In genomic region chr2:117835990-117836760, GRCh38 we compare ENCODE assay signal across 8 cellular contexts. TPM values are rescaled to one million over a fixed set of nuclear protein-coding genes. Genes with fewer than 3 reads are reported as not detected.
DNase-seq lines count a peak whose midpoint lies in the region; ATAC-seq and TF ChIP-seq lines count a peak whose summit lies in the region.

No MANE protein-coding gene starts in this region.

- no peaks in the 10 kb centered on the region for H3K27me3 ChIP-seq in AG04450 (ENCODE audit: control insufficient read depth, insufficient read depth, low read length)

- H3K4me1 Mint-ChIP-seq in activated naive CD8-positive, alpha-beta T cell (ENCODE audit: low read depth): peaks cover 18% of the 10 kb centered on the region
- peaks cover 2% of the 10 kb centered on the region for H3K4me1 Mint-ChIP-seq in osteocyte (ENCODE audit: unreplicated experiment)
- H3K4me1 Mint-ChIP-seq in type B pancreatic cell (ENCODE audit: unreplicated experiment): peaks cover 4% of the 10 kb centered on the region

- peak overlapping the region; percentile 86 for H3K4me3 Mint-ChIP-seq in activated naive CD8-positive, alpha-beta T cell
- H3K4me3 Mint-ChIP-seq in osteocyte (ENCODE audit: unreplicated experiment): peak overlapping the region; percentile 71
- H3K4me3 Mint-ChIP-seq in type B pancreatic cell: peak overlapping the region; percentile 90

- no peak overlapping the region for H3K27ac ChIP-seq in AG04450 (ENCODE audit: low read depth, low read length)
- no peak overlapping the region for H3K27ac ChIP-seq in RWPE1

- H3K9me3 Mint-ChIP-seq in activated naive CD8-positive, alpha-beta T cell (ENCODE audit: low read depth): no peaks in the 10 kb centered on the region
- H3K9me3 Mint-ChIP-seq in osteocyte (ENCODE audit: unreplicated experiment) (no peaks in the 10 kb centered on the region), type B pancreatic cell (no peaks in the 10 kb centered on the region)

- POLR2A ChIA-PET in AG04450 (lab: Yijun Ruan, JAX): interaction anchor here (1.4 to 1.5 kb wide), 2 partner anchors 21 to 167 kb away, joined by 3 to 10 read pairs; no protein-coding TSS in a partner anchor
- POLR2A ChIA-PET in RWPE1 (lab: Yijun Ruan, JAX; ENCODE audit: low non-redundant PET): no interaction called here

- intact Hi-C loops in head of caudate nucleus (cut with DNase I): loop anchor here (5.0 kb wide), 1 partner anchor 166 kb away; no protein-coding TSS in a partner anchor

- peak; percentile 59 for DNase-seq in AG04450 (ENCODE audit: low read depth, low spot score)
- DNase-seq in RWPE1 (ENCODE audit: low spot score): peak; percentile 53
- peak; percentile 72 to 92 (median 85) for DNase-seq in head of caudate nucleus
- DNase-seq in osteocyte (ENCODE audit: extremely low spot score, unreplicated experiment): no peak
- DNase-seq in type B pancreatic cell (ENCODE audit: extremely low spot score, unreplicated experiment): peak; percentile 85

- CTCF ChIA-PET in AG04450 (lab: Charles Lee): interaction anchor here (0.7 to 12.9 kb wide), 18 partner anchors 10 to 178 kb away, joined by 3 to 319 read pairs (median 4); partner anchors contain the start of genes CCDC93 and DDX18
- CTCF ChIA-PET in RWPE1 (lab: Yijun Ruan, JAX): interaction anchor here (0.7 to 1.5 kb wide), 4 partner anchors 22 to 751 kb away, joined by 3 to 7 read pairs (median 5); partner anchors contain the start of gene DDX18

- TF ChIP-seq CTCF in AG04450 (IDR thresholded peaks at IDR 0.05; ENCODE audit: low read depth, low read length) (peak; percentile 97), RWPE1 (conservative IDR thresholded peaks at IDR 0.05; ENCODE audit: low read depth) (peak; percentile 73), osteocyte (IDR thresholded peaks at IDR 0.05) (peak; percentile 73), type B pancreatic cell (conservative IDR thresholded peaks at IDR 0.05) (peak; percentile 88)

- peak overlapping the region; percentile 34 for H3K27ac Mint-ChIP-seq in activated naive CD8-positive, alpha-beta T cell
- H3K27ac Mint-ChIP-seq in osteocyte (ENCODE audit: unreplicated experiment): no peak overlapping the region
- peak overlapping the region; percentile 53 for H3K27ac Mint-ChIP-seq in type B pancreatic cell

- H3K36me3 Mint-ChIP-seq in activated naive CD8-positive, alpha-beta T cell: peaks cover 5% of the 10 kb centered on the region
- peaks cover 13% of the 10 kb centered on the region for H3K36me3 Mint-ChIP-seq in osteocyte (ENCODE audit: unreplicated experiment)
- peaks cover 3% of the 10 kb centered on the region for H3K36me3 Mint-ChIP-seq in type B pancreatic cell

- H3K9me3 ChIP-seq in AG04450 (ENCODE audit: control insufficient read depth, insufficient read depth, low read length): no peaks in the 10 kb centered on the region

- H3K27me3 Mint-ChIP-seq in activated naive CD8-positive, alpha-beta T cell: no peaks in the 10 kb centered on the region
- H3K27me3 Mint-ChIP-seq in osteocyte (ENCODE audit: unreplicated experiment) (peaks cover 4% of the 10 kb centered on the region), type B pancreatic cell (peaks cover 7% of the 10 kb centered on the region)

- H3K4me3 ChIP-seq in AG04450 (ENCODE audit: low read depth, low read length): peak overlapping the region; percentile 57

- ATAC-seq in GM18907 (IDR thresholded peaks at IDR 0.05; ENCODE audit: unreplicated experiment): peak; percentile 95
- peak; percentile 92 for ATAC-seq in HG03159 (IDR thresholded peaks at IDR 0.05; ENCODE audit: unreplicated experiment)

RNA-seq across cellular contexts. Expression of gene DDX18, which starts 21.7 kb away (rescaled TPM):
- polyA plus RNA-seq in AG04450 (2011; rRNA removed): 42.1 and 53.5 TPM in 2 replicates
- 33.7 and 41.7 TPM in 2 replicates for polyA minus RNA-seq in AG04450 (2011; rRNA and poly(A)+ RNA removed)
- total RNA-seq in osteocyte (42.3 and 49.4 TPM in 2 replicates), type B pancreatic cell (ENCODE audit: low replicate concordance) (57.9 and 62.9 TPM in 2 replicates)
